8 cellular contexts compared by ENCODE assay signal in the genomic region with DNA sequence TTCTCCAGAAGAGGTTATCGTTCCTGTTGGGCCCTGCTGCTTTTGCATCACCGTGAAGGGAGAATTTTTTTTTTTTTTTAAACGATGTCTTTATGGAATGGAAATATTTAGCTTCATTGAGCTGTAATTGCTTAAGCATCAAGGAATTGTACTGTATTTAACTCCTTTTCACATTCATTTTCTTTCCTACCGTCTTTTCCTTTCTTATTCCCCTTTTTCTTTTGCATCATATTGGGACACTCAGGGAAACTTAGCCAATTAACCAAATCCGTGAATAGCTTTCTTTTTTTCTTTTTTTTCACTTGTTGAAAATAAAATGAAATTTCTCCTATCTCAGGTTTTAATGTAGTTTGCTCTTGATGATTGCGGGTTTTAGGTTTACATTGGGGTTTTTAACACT. TPM values are rescaled to one million over a fixed set of nuclear protein-coding genes. Genes with fewer than 3 reads are reported as not detected.
DNase-seq lines count a peak whose midpoint lies in the region; ATAC-seq and TF ChIP-seq lines count a peak whose summit lies in the region.

No MANE protein-coding gene starts in this region.

- H3K9ac ChIP-seq in SU-DHL-6 (ENCODE audit: low read length) (peak overlapping the region; percentile 72), fibroblast of lung (ENCODE audit: insufficient read depth, low read length) (no peak overlapping the region)

- H2AFZ ChIP-seq in SU-DHL-6 (ENCODE audit: low read depth, low read length, severe bottlenecking): no peak overlapping the region
- H2AFZ ChIP-seq in fibroblast of lung (ENCODE audit: low read length): no peak overlapping the region

- H3K9me3 ChIP-seq in SU-DHL-6 (ENCODE audit: insufficient read depth, low read length) (no peaks in the 10 kb centered on the region), fibroblast of lung (ENCODE audit: control insufficient read depth, insufficient read depth, low read depth, low read length) (no peaks in the 10 kb centered on the region), sigmoid colon (no peaks in the 10 kb centered on the region)

- no peaks in the 10 kb centered on the region for H4K20me1 ChIP-seq in SU-DHL-6 (ENCODE audit: low read depth, low read length)
- no peaks in the 10 kb centered on the region for H4K20me1 ChIP-seq in fibroblast of lung (ENCODE audit: control insufficient read depth, extremely low read depth, insufficient read depth, low read length)

- TF ChIP-seq POLR2A in sigmoid colon (IDR thresholded peaks at IDR 0.05): no peak

- no peak for TF ChIP-seq EP300 in sigmoid colon (IDR thresholded peaks at IDR 0.05)

- intact Hi-C loops in sigmoid colon (cut with DNase I): loop anchor here (5.0 to 10.0 kb wide), 3 partner anchors 46 to 186 kb away; no protein-coding TSS in a partner anchor

- TF ChIP-seq CTCF in GM12864 (IDR thresholded peaks at IDR 0.05; ENCODE audit: low read depth, low read length, missing control alignments) (no peak), SU-DHL-6 (IDR thresholded peaks at IDR 0.05; ENCODE audit: insufficient read depth, low read length, poor library complexity, severe bottlenecking) (no peak), fibroblast of lung (conservative IDR thresholded peaks at IDR 0.05 in 1 of 2, IDR thresholded peaks at IDR 0.05 in 1 of 2; ENCODE audit: low read depth in 1 of 2, low read length in 2 of 2) (no peak), sigmoid colon (IDR thresholded peaks at IDR 0.05) (no peak)

- H3K4me3 ChIP-seq in GM12864 (ENCODE audit: low read depth, low read length): peak overlapping the region; percentile 75; the same call in 1 of the 2 replicates
- peak overlapping the region; percentile 99 for H3K4me3 ChIP-seq in SU-DHL-6 (ENCODE audit: insufficient read depth, low read length, poor library complexity, severe bottlenecking)
- H3K4me3 ChIP-seq in fibroblast of lung (replicated peaks in 1 of 4; ENCODE audit: control extremely low read depth in 1 of 4, insufficient read depth in 1 of 4, low read depth in 3 of 4, low read length in 4 of 4): peak overlapping the region; percentile 44 to 95 (median 76)
- H3K4me3 ChIP-seq in sigmoid colon: peak overlapping the region; percentile 78 to 82 (median 79)

- H3K79me2 ChIP-seq in SU-DHL-6 (ENCODE audit: insufficient read depth, low read length) (peaks cover 66% of the 10 kb centered on the region), fibroblast of lung (ENCODE audit: control insufficient read depth, insufficient read depth, low read length) (peaks cover 57% of the 10 kb centered on the region)

- H3K4me2 ChIP-seq in SU-DHL-6 (ENCODE audit: low read depth, low read length, poor library complexity, severe bottlenecking) (peak overlapping the region; percentile 83), fibroblast of lung (ENCODE audit: extremely low read depth, insufficient read depth, low read length) (peak overlapping the region; percentile 83)

- H3F3A ChIP-seq in SU-DHL-6 (ENCODE audit: insufficient read depth): peaks cover 4% of the 10 kb centered on the region; the same call in 1 of the 2 replicates

- peaks cover 7% of the 10 kb centered on the region; the same call in 1 of the 2 replicates for H3K36me3 ChIP-seq in SU-DHL-6 (ENCODE audit: low read length)
- H3K36me3 ChIP-seq in fibroblast of lung (ENCODE audit: control insufficient read depth, insufficient read depth, low read length): no peaks in the 10 kb centered on the region
- H3K36me3 ChIP-seq in sigmoid colon: peaks cover 0 to 12% (median 3%) of the 10 kb centered on the region in 4 donors

- H3K27ac ChIP-seq in SU-DHL-6 (ENCODE audit: low read depth, low read length) (no peak overlapping the region), fibroblast of lung (ENCODE audit: insufficient read depth, low read length) (no peak overlapping the region), sigmoid colon (peak overlapping the region; percentile 94 to 98 (median 96))

- no peak for DNase-seq in GM12864 (ENCODE audit: low read depth)
- no peak for DNase-seq in fibroblast of lung (ENCODE audit: low read depth in 2 of 2)
- no peak for DNase-seq in sigmoid colon
- no peak for DNase-seq in GF-D8 (lab: John Stamatoyannopoulos, UW)
- no peak for DNase-seq in T1000 (lab: John Stamatoyannopoulos, UW)

- ATAC-seq in HG03469 (IDR thresholded peaks at IDR 0.05; ENCODE audit: unreplicated experiment): no peak
- ATAC-seq in GM19035 (IDR thresholded peaks at IDR 0.05; ENCODE audit: unreplicated experiment): no peak

- H3K4me1 ChIP-seq in fibroblast of lung (ENCODE audit: control insufficient read depth, extremely low read depth, insufficient read depth, low read length): peaks cover 12% of the 10 kb centered on the region
- H3K4me1 ChIP-seq in sigmoid colon: peaks cover 0 to 58% (median 50%) of the 10 kb centered on the region in 4 donors

- no peaks in the 10 kb centered on the region for H3K9me2 ChIP-seq in SU-DHL-6 (replicated peaks; ENCODE audit: insufficient read depth, low read length)

- H3K27me3 ChIP-seq in SU-DHL-6 (ENCODE audit: low read length): no peaks in the 10 kb centered on the region
- no peaks in the 10 kb centered on the region for H3K27me3 ChIP-seq in fibroblast of lung (ENCODE audit: control insufficient read depth, insufficient read depth, low read length)
- no peaks in the 10 kb centered on the region for H3K27me3 ChIP-seq in sigmoid colon

- 24 to 34% methylated on average over 6 of the region's 6 CpGs for WGBS in sigmoid colon, 2 donors

RNA-seq across cellular contexts. Expression of gene TNRC6A, which starts 1.5 kb away (rescaled TPM):
- total RNA-seq in fibroblast of lung: 37.0 and 49.4 TPM in 2 replicates
- 51.5 and 52.2 TPM in 2 replicates for polyA plus RNA-seq in fibroblast of lung
- polyA plus RNA-seq in fibroblast of lung (2012): 26.1 and 34.4 TPM in 2 replicates
- polyA minus RNA-seq in fibroblast of lung (ENCODE audit: low replicate concordance): 63.7 and 65.6 TPM in 2 replicates
- 100 to 1,000 TPM in 1 of 4 donors, 10 to 100 TPM in 3; 42.8 to 129 (median 64.9) TPM for total RNA-seq in sigmoid colon
- polyA plus RNA-seq in sigmoid colon: 10 to 100 TPM in 1 of 3 donors, 1 to 10 TPM in 2; 4.6 to 18.9 (median 5.4) TPM

Comparison
In these comparisons a context has a peak if more than half of its experiments do, and no peak if none do; other contexts are left out.
1. H3K27ac ChIP-seq: peak in sigmoid colon (4 of 4); none in SU-DHL-6 (single experiment) and fibroblast of lung (single experiment).
2. Peak in every context shown above with its lines, with median percentiles within 50 percentile points of each other: H3K4me3 ChIP-seq.